Comparison of ENCODE assay signal across 8 cellular contexts in the genomic region with DNA sequence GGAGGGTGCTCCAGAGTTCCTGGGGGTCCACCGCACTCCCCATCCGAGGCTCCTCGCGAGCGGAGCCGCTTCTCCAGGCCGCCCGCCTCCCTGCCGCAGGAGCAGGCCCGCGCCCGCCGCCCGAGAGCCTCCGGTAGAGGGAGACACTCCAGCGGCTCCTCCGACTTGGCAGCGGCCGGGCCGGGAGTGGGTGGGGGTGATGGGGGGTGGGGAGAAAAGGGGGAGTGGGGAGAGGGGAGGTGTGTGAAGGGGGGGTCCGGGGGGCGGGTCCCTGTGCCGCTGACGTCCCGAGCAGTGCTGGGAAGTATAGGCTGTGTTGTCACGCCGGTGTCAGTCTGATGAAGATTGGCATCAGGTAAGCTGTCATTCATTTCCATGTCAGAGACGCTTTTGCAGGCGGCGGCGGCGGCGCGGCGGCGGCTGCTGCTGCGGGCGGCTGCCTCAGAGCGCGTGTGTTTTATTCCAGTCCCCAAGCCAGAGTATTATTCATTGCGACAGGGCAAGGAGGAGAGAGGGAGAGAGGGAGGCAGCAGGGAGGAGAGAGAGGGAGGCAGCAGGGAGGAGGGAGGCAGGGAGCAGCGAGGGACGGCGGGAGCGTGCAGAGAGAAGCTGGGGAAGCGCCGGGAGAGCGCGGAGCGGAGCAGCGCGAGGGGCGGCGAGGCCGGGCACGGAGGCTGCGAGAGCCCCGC. TPM values are rescaled to one million over a fixed set of nuclear protein-coding genes. Genes with fewer than 3 reads are reported as not detected.
DNase-seq lines count a peak whose midpoint lies in the region; ATAC-seq, FAIRE-seq and TF ChIP-seq lines count a peak whose summit lies in the region.

A gene with protein sequence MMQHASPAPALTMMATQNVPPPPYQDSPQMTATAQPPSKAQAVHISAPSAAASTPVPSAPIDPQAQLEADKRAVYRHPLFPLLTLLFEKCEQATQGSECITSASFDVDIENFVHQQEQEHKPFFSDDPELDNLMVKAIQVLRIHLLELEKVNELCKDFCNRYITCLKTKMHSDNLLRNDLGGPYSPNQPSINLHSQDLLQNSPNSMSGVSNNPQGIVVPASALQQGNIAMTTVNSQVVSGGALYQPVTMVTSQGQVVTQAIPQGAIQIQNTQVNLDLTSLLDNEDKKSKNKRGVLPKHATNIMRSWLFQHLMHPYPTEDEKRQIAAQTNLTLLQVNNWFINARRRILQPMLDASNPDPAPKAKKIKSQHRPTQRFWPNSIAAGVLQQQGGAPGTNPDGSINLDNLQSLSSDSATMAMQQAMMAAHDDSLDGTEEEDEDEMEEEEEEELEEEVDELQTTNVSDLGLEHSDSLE (plus strand): TSS at position 330 of the 689 bp plus-strand sequence. CDS start 186,555 bp downstream, outside the sequence.

- H3K36me3 Mint-ChIP-seq in activated CD8-positive, alpha-beta memory T cell treated with anti-CD3 and anti-CD28 coated beads, Interleukin-2, amount 10 ng/mL, durations not matched to agents 7 days and 5 days = no peaks in the 10 kb centered on the region
- peaks cover 3% of the 10 kb centered on the region for H3K36me3 Mint-ChIP-seq in endothelial cell (ENCODE audit: low read depth, unreplicated experiment)

- DNase-seq in AG04449 (ENCODE audit: low read depth, low spot score) = no peak
- DNase-seq in GM19239 (ENCODE audit: insufficient read length, low spot score) = peak; percentile 60
- peak; percentile 74 for DNase-seq in NCI-H2171 treated with DMSO at 0.1 percent for 48 hours (lab: John Stamatoyannopoulos, UW)
- peak; percentile 62 for DNase-seq in activated CD8-positive, alpha-beta memory T cell treated with anti-CD3 and anti-CD28 coated beads, Interleukin-2, amount 10 ng/mL, durations not matched to agents 7 days and 5 days
- DNase-seq in endothelial cell (ENCODE audit: low spot score) = peak; percentile 95
- peak; percentile 95 for DNase-seq in mesenteric fat pad (ENCODE audit: low spot score)
- DNase-seq in stimulated activated CD8-positive, alpha-beta memory T cell treated with anti-CD3 and anti-CD28 coated beads, Interleukin-15, amount 100 ng/mL, for 24 hours (ENCODE audit: low read depth) = peak; percentile 49
- DNase-seq in NAMALWA (ENCODE audit: low spot score) = no peak

- no peak within 1 kb of the TSS for H3K27ac Mint-ChIP-seq in activated CD8-positive, alpha-beta memory T cell treated with anti-CD3 and anti-CD28 coated beads, Interleukin-2, amount 10 ng/mL, durations not matched to agents 7 days and 5 days
- H3K27ac Mint-ChIP-seq in endothelial cell (ENCODE audit: unreplicated experiment) = peak within 1 kb of the TSS; percentile 88

- peak; percentile 77 for ATAC-seq in activated CD8-positive, alpha-beta memory T cell treated with anti-CD3 and anti-CD28 coated beads, Interleukin-2, amount 10 ng/mL, durations not matched to agents 7 days and 5 days

- peak within 1 kb of the TSS; percentile 57 for H3K4me3 ChIP-seq in AG04449 (ENCODE audit: low read depth, low read length)

- no peak for FAIRE-seq in GM19239 (lab: Jason Lieb, UNC)

- CTCF ChIA-PET in AG04449 (lab: Yijun Ruan, JAX) = interaction anchor here (0.8 to 8.2 kb wide), 9 partner anchors 24 to 269 kb away, joined by 3 to 94 read pairs (median 4); no protein-coding TSS in a partner anchor
- CTCF ChIA-PET in activated CD8-positive, alpha-beta memory T cell treated with anti-CD3 and anti-CD28 coated beads, Interleukin-2, amount 10 ng/mL, durations not matched to agents 7 days and 5 days (lab: Charles Lee) = interaction anchor here (0.9 to 1.2 kb wide), 5 partner anchors 9 to 74 kb away, joined by 3 to 4 read pairs (median 3); no protein-coding TSS in a partner anchor

- H3K4me1 Mint-ChIP-seq in activated CD8-positive, alpha-beta memory T cell treated with anti-CD3 and anti-CD28 coated beads, Interleukin-2, amount 10 ng/mL, durations not matched to agents 7 days and 5 days = peaks cover 15% of the 10 kb centered on the region
- peaks cover 47% of the 10 kb centered on the region for H3K4me1 Mint-ChIP-seq in endothelial cell (ENCODE audit: unreplicated experiment)

- POLR2A ChIA-PET in AG04449 (lab: Yijun Ruan, JAX) = no interaction called here

- peak within 1 kb of the TSS; percentile 66 for H3K4me3 Mint-ChIP-seq in activated CD8-positive, alpha-beta memory T cell treated with anti-CD3 and anti-CD28 coated beads, Interleukin-2, amount 10 ng/mL, durations not matched to agents 7 days and 5 days
- peak within 1 kb of the TSS; percentile 100 for H3K4me3 Mint-ChIP-seq in endothelial cell (ENCODE audit: unreplicated experiment)

- H3K27me3 Mint-ChIP-seq in activated CD8-positive, alpha-beta memory T cell treated with anti-CD3 and anti-CD28 coated beads, Interleukin-2, amount 10 ng/mL, durations not matched to agents 7 days and 5 days = peaks cover 81% of the 10 kb centered on the region
- peaks cover 19% of the 10 kb centered on the region for H3K27me3 Mint-ChIP-seq in endothelial cell (ENCODE audit: unreplicated experiment)

- no peaks in the 10 kb centered on the region for H3K9me3 Mint-ChIP-seq in activated CD8-positive, alpha-beta memory T cell treated with anti-CD3 and anti-CD28 coated beads, Interleukin-2, amount 10 ng/mL, durations not matched to agents 7 days and 5 days (ENCODE audit: low read depth)
- no peaks in the 10 kb centered on the region for H3K9me3 Mint-ChIP-seq in endothelial cell (ENCODE audit: unreplicated experiment)

- TF ChIP-seq CTCF in AG04449 (IDR thresholded peaks at IDR 0.05; ENCODE audit: insufficient read depth, low read length, missing control alignments) (peak; percentile 89), endothelial cell (IDR thresholded peaks at IDR 0.05; ENCODE audit: unreplicated experiment) (peak; percentile 71)

RNA-seq across cellular contexts. Expression of the gene that starts here (rescaled TPM):
- total RNA-seq in activated CD8-positive, alpha-beta memory T cell treated with anti-CD3 and anti-CD28 coated beads, Interleukin-2, amount 10 ng/mL, durations not matched to agents 7 days and 5 days = not detected
- total RNA-seq in endothelial cell (ENCODE audit: unreplicated experiment) (41.8 TPM), mesenteric fat pad (2.6 TPM)

Comparison
In these comparisons a context has a peak if more than half of its experiments do, and no peak if none do; other contexts are left out.
1. RNA of the gene that starts here (total RNA-seq): 41.8 TPM in endothelial cell (single experiment); 2.6 TPM in mesenteric fat pad (single experiment) and not detected in activated CD8-positive, alpha-beta memory T cell treated with anti-CD3 and anti-CD28 coated beads, Interleukin-2, amount 10 ng/mL, durations not matched to agents 7 days and 5 days; every median in the first group is over 10 times any median in the second.
2. Peak in DNase-seq and ATAC-seq in activated CD8-positive, alpha-beta memory T cell treated with anti-CD3 and anti-CD28 coated beads, Interleukin-2, amount 10 ng/mL, durations not matched to agents 7 days and 5 days; RNA of the gene not detected or under 1 TPM.
3. DNase-seq: peak in GM19239 (single experiment), NCI-H2171 treated with DMSO at 0.1 percent for 48 hours (single experiment), endothelial cell (single experiment), mesenteric fat pad (single experiment) and stimulated activated CD8-positive, alpha-beta memory T cell treated with anti-CD3 and anti-CD28 coated beads, Interleukin-15, amount 100 ng/mL, for 24 hours (single experiment); none in AG04449 (single experiment) and NAMALWA (single experiment).